24 cellular contexts compared by ENCODE assay signal in genomic region chr2:55936351-55936750, GRCh38. TPM values are rescaled to one million over a fixed set of nuclear protein-coding genes. Genes with fewer than 3 reads are reported as not detected.
A peak's percentile ranks its signal among the peaks of the same experiment; 100 is the strongest.
DNase-seq lines count a peak whose midpoint lies in the region; ATAC-seq, FAIRE-seq and TF ChIP-seq lines count a peak whose summit lies in the region.
"Had no signal": no experiment of that assay in that cellular context is flagged by ENCODE, and none has a peak within 500 bp of the region (broad histone marks: within the 10 kb centered on the region; RNA-seq: fewer than 3 reads in every experiment).

No MANE protein-coding gene starts in this region.

- TF ChIP-seq CTCF in IMR-90 (conservative IDR thresholded peaks at IDR 0.05; ENCODE audit: low read depth, low read length) (no peak), endothelial cell of umbilical vein (IDR thresholded peaks at IDR 0.05; ENCODE audit: extremely low read depth in 1 of 2, insufficient read depth in 1 of 2, low read depth in 1 of 2, low read length in 2 of 2) (no peak), kidney (IDR thresholded peaks at IDR 0.05; ENCODE audit: borderline replicate concordance, extremely low read depth, insufficient read depth) (no peak)

- H3K79me2 ChIP-seq in endothelial cell of umbilical vein (ENCODE audit: control insufficient read depth, insufficient read depth, low read length), result no peaks in the 10 kb centered on the region

- H4K8ac ChIP-seq in IMR-90 (ENCODE audit: low read depth in 2 of 2, low read length in 2 of 2), result no peak overlapping the region

- H2AFZ ChIP-seq in IMR-90 (replicated peaks; ENCODE audit: low read length, poor library complexity) (no peak overlapping the region), endothelial cell of umbilical vein (ENCODE audit: low read depth, low read length) (no peak overlapping the region)

- FAIRE-seq in endothelial cell of umbilical vein (lab: Jason Lieb, UNC) (no peak), kidney (lab: Jason Lieb, UNC) (peak; percentile 29)
- FAIRE-seq: A204.1, G401.6, GM12891, GM19239, H1, HepG2 had no signal

- H3K18ac ChIP-seq in IMR-90 (ENCODE audit: low read depth, low read length), result no peak overlapping the region

- H3K27ac ChIP-seq in IMR-90 (ENCODE audit: insufficient read depth, low read length) (no peak overlapping the region), endothelial cell of umbilical vein (ENCODE audit: insufficient read depth, low read depth, low read length) (no peak overlapping the region), kidney (ENCODE audit: low read depth in 2 of 2, low read length in 2 of 2) (no peak overlapping the region)

- no peaks in the 10 kb centered on the region for H3K9me1 ChIP-seq in IMR-90 (ENCODE audit: insufficient read depth, low read length)
- H3K9me1 ChIP-seq in endothelial cell of umbilical vein (replicated peaks; ENCODE audit: control insufficient read depth, extremely low read depth, insufficient read depth, low read length), result no peaks in the 10 kb centered on the region

- H3K27me3 Mint-ChIP-seq in stimulated activated memory B cell treated with anti-CD40 and anti-IgM and Interleukin-4, amounts not matched to agents 10 μg/mL and 1 μg/mL and 100 μg/mL, for 72 hours, result peaks cover 27% of the 10 kb centered on the region

- H4K5ac ChIP-seq in IMR-90 (ENCODE audit: low read depth, low read length), result no peak overlapping the region

- ATAC-seq in IMR-90 (ENCODE audit: low read depth) (no peak), GM21390 (IDR thresholded peaks at IDR 0.05; ENCODE audit: unreplicated experiment) (no peak)
- no peak for ATAC-seq in stimulated activated memory B cell treated with anti-CD40 and anti-IgM and Interleukin-4, amounts not matched to agents 10 μg/mL and 1 μg/mL and 100 μg/mL, for 72 hours
- ATAC-seq: HepG2 had no signal

- H4K20me1 ChIP-seq in IMR-90 (ENCODE audit: insufficient read depth, low read length) (no peaks in the 10 kb centered on the region), endothelial cell of umbilical vein (replicated peaks; ENCODE audit: control insufficient read depth, extremely low read depth, insufficient read depth, low read length) (no peaks in the 10 kb centered on the region)

- intact Hi-C loops in IMR-90 (cut with micrococcal nuclease), result no loop called here
- intact Hi-C loops in endothelial cell of umbilical vein (cut with micrococcal nuclease), result no loop called here
- intact Hi-C loops in kidney (cut with DNase I), result no loop called here

- H3K56ac ChIP-seq in IMR-90 (ENCODE audit: extremely low read depth, insufficient read depth, low read length), result no peak overlapping the region

- no peak overlapping the region for H3K9ac ChIP-seq in IMR-90 (ENCODE audit: low read depth, low read length)
- H3K9ac ChIP-seq in endothelial cell of umbilical vein (replicated peaks; ENCODE audit: extremely low read depth, insufficient read depth, low read length), result no peak overlapping the region
- H3K9ac ChIP-seq in kidney (ENCODE audit: low read length in 2 of 2), result no peak overlapping the region

- no peaks in the 10 kb centered on the region for H3K36me3 Mint-ChIP-seq in stimulated activated memory B cell treated with anti-CD40 and anti-IgM and Interleukin-4, amounts not matched to agents 10 μg/mL and 1 μg/mL and 100 μg/mL, for 72 hours
- H3K36me3 Mint-ChIP-seq: CD4-positive, CD25-positive, alpha-beta regulatory T cell; CD8-positive, alpha-beta memory T cell had no signal

- CTCF ChIA-PET in IMR-90 (lab: Yijun Ruan, JAX), result no interaction called here
- CTCF ChIA-PET in endothelial cell of umbilical vein (lab: Charles Lee), result interaction anchor here (1.0 to 1.1 kb wide), 2 partner anchors 14 to 18 kb away, joined by 3 read pairs; no protein-coding TSS in a partner anchor

- no peak overlapping the region for H2AK5ac ChIP-seq in IMR-90 (ENCODE audit: low read depth, low read length)

- no peak overlapping the region for H2BK20ac ChIP-seq in IMR-90 (ENCODE audit: low read depth, low read length)

- BruUV-seq in IMR-90 (replicated peaks; lab: Mats Ljungman, UMichigan) (no TSS peak), endothelial cell of umbilical vein (replicated peaks; lab: Mats Ljungman, UMichigan) (no TSS peak)

- H3K4ac ChIP-seq in IMR-90 (ENCODE audit: low read depth, low read length), result no peak overlapping the region

- TF ChIP-seq RAD21 in IMR-90 (IDR thresholded peaks at IDR 0.05; ENCODE audit: low read length), result no peak

- no peaks in the 10 kb centered on the region for H3K79me1 ChIP-seq in IMR-90 (ENCODE audit: low read depth in 1 of 2, low read length in 2 of 2)

- H3K36me3 ChIP-seq in IMR-90 (ENCODE audit: control insufficient read depth, insufficient read depth, low read length) (no peaks in the 10 kb centered on the region), endothelial cell of umbilical vein (ENCODE audit: control insufficient read depth in 2 of 2, extremely low read depth in 1 of 2, insufficient read depth in 2 of 2, low read length in 2 of 2) (no peaks in the 10 kb centered on the region), kidney (ENCODE audit: control insufficient read depth in 1 of 2, insufficient read depth in 2 of 2, low read length in 2 of 2) (no peaks in the 10 kb centered on the region)
- H3K36me3 ChIP-seq: BE2C had no signal

- H3K27ac Mint-ChIP-seq in stimulated activated memory B cell treated with anti-CD40 and anti-IgM and Interleukin-4, amounts not matched to agents 10 μg/mL and 1 μg/mL and 100 μg/mL, for 72 hours, result no peak overlapping the region
- H3K27ac Mint-ChIP-seq: CD4-positive, CD25-positive, alpha-beta regulatory T cell; CD8-positive, alpha-beta memory T cell; H9 had no signal

- no peak overlapping the region for H2AK9ac ChIP-seq in IMR-90 (replicated peaks; ENCODE audit: low read depth, low read length, poor library complexity)

- in situ Hi-C loops in IMR-90 (cut with MboI; ENCODE audit: low sequenced_read_pairs), result no loop called here

- no peaks in the 10 kb centered on the region for H3K9me3 ChIP-seq in IMR-90 (ENCODE audit: control insufficient read depth, insufficient read depth, low read length)
- no peaks in the 10 kb centered on the region for H3K9me3 ChIP-seq in endothelial cell of umbilical vein (replicated peaks; ENCODE audit: control insufficient read depth, insufficient read depth, low read length)
- H3K9me3 ChIP-seq in kidney (ENCODE audit: control insufficient read depth in 1 of 2, low read length in 2 of 2), result no peaks in the 10 kb centered on the region
- H3K9me3 ChIP-seq: BE2C had no signal

- H3K9me3 Mint-ChIP-seq in stimulated activated memory B cell treated with anti-CD40 and anti-IgM and Interleukin-4, amounts not matched to agents 10 μg/mL and 1 μg/mL and 100 μg/mL, for 72 hours, result peaks cover 6% of the 10 kb centered on the region
- H3K9me3 Mint-ChIP-seq: H9 had no signal

- H3K27me3 ChIP-seq in IMR-90 (ENCODE audit: control insufficient read depth, insufficient read depth, low read length), result no peaks in the 10 kb centered on the region; the same call in 1 of the 2 replicates
- H3K27me3 ChIP-seq in endothelial cell of umbilical vein (ENCODE audit: control insufficient read depth in 2 of 2, insufficient read depth in 2 of 2, low read length in 2 of 2), result no peaks in the 10 kb centered on the region
- H3K27me3 ChIP-seq: BE2C had no signal

- no peak overlapping the region for H3K14ac ChIP-seq in IMR-90 (replicated peaks; ENCODE audit: low read depth, low read length)

- dilution Hi-C loops in IMR-90 (cut with HindIII; ENCODE audit: low sequenced_read_pairs, unreplicated experiment) (no loop called here), endothelial cell of umbilical vein (cut with MboI; ENCODE audit: extremely low pct_ligation_motif_present, low sequenced_read_pairs) (no loop called here)

- no peak overlapping the region for H2BK5ac ChIP-seq in IMR-90 (ENCODE audit: low read depth, low read length, poor library complexity, severe bottlenecking)

- no peak overlapping the region for H4K91ac ChIP-seq in IMR-90 (ENCODE audit: insufficient read depth, low read depth, low read length)

- H2BK120ac ChIP-seq in IMR-90 (ENCODE audit: low read depth, low read length), result no peak overlapping the region

- DNase-seq in IMR-90 (peak; percentile 73), endothelial cell of umbilical vein (ENCODE audit: low read depth, low spot score) (no peak), kidney (no peak), cerebellar nuclear complex (lab: John Stamatoyannopoulos, UW) (no peak), middle frontal gyrus (ENCODE audit: extremely low spot score, low spot score) (no peak)
- DNase-seq: ACHN; BE2C; C1 segment of cervical spinal cord; CD4-positive, CD25-positive, alpha-beta regulatory T cell; CD8-positive, alpha-beta memory T cell; COR-L47; DMS 273 treated with DMSO at 0.1 percent for 48 hours; DMS53; DND-41; EL; H9 had no signal

- H3K4me2 ChIP-seq in IMR-90 (ENCODE audit: low read depth, low read length), result no peak overlapping the region
- no peak overlapping the region for H3K4me2 ChIP-seq in endothelial cell of umbilical vein (ENCODE audit: insufficient read depth, low read length)

- no peak overlapping the region for H3K4me3 Mint-ChIP-seq in stimulated activated memory B cell treated with anti-CD40 and anti-IgM and Interleukin-4, amounts not matched to agents 10 μg/mL and 1 μg/mL and 100 μg/mL, for 72 hours
- H3K4me3 Mint-ChIP-seq: CD4-positive, CD25-positive, alpha-beta regulatory T cell; CD8-positive, alpha-beta memory T cell; H9 had no signal

- POLR2A ChIA-PET in IMR-90 (lab: Charles Lee; ENCODE audit: unreplicated experiment) (no interaction called here), endothelial cell of umbilical vein (lab: Charles Lee) (no interaction called here)

- peaks cover 6% of the 10 kb centered on the region for H3K4me1 Mint-ChIP-seq in stimulated activated memory B cell treated with anti-CD40 and anti-IgM and Interleukin-4, amounts not matched to agents 10 μg/mL and 1 μg/mL and 100 μg/mL, for 72 hours
- H3K4me1 Mint-ChIP-seq: CD4-positive, CD25-positive, alpha-beta regulatory T cell; CD8-positive, alpha-beta memory T cell; H9 had no signal

- TF ChIP-seq POLR2A in IMR-90 (IDR thresholded peaks at IDR 0.05; ENCODE audit: low read depth, low read length) (no peak), endothelial cell of umbilical vein (IDR thresholded peaks at IDR 0.05; ENCODE audit: low read depth, low read length) (no peak)

- H3K23ac ChIP-seq in IMR-90 (ENCODE audit: low read depth, low read length), result no peak overlapping the region

- no peak overlapping the region for H2BK15ac ChIP-seq in IMR-90 (ENCODE audit: low read depth, low read length)

- no peak overlapping the region for H3K4me3 ChIP-seq in IMR-90 (ENCODE audit: insufficient read depth, low read depth, low read length)
- H3K4me3 ChIP-seq in endothelial cell of umbilical vein (replicated peaks in 1 of 3; ENCODE audit: insufficient read depth in 1 of 3, low read depth in 1 of 3, low read length in 3 of 3), result no peak overlapping the region
- no peak overlapping the region for H3K4me3 ChIP-seq in kidney (ENCODE audit: low read length in 2 of 2)

- H3K4me1 ChIP-seq in IMR-90 (ENCODE audit: control insufficient read depth, insufficient read depth, low read length), result no peaks in the 10 kb centered on the region
- no peaks in the 10 kb centered on the region for H3K4me1 ChIP-seq in endothelial cell of umbilical vein (ENCODE audit: control insufficient read depth, extremely low read depth, insufficient read depth, low read length)
- H3K4me1 ChIP-seq in kidney (ENCODE audit: control insufficient read depth in 1 of 2, insufficient read depth in 1 of 2, low read depth in 1 of 2, low read length in 2 of 2), result no peaks in the 10 kb centered on the region
- H3K4me1 ChIP-seq: BE2C had no signal

- WGBS in IMR-90 (ENCODE audit: extremely low coverage in 2 of 2, insufficient read length in 1 of 2), 2 experiments, result no CpG with 5 or more reads among the region's 3 CpGs

RNA-seq across cellular contexts. Expression of gene EFEMP1, which starts 12.8 kb away (rescaled TPM):
- 164 and 214 TPM in 2 replicates for total RNA-seq in IMR-90 (2012; rRNA removed)
- polyA plus RNA-seq in IMR-90 (2012; rRNA removed), result 198 and 219 TPM in 2 replicates
- 314 and 322 TPM in 2 replicates for polyA plus RNA-seq in IMR-90 (2012; cell fraction: cytosol; rRNA removed)
- polyA plus RNA-seq in IMR-90 (2012; cell fraction: nucleus; rRNA removed; ENCODE audit: low replicate concordance), result 132 and 323 TPM in 2 replicates
- 2,354 and 2,981 TPM in 2 replicates for total RNA-seq in endothelial cell of umbilical vein
- polyA plus RNA-seq in endothelial cell of umbilical vein, result 10,356 and 11,813 TPM in 2 replicates
- polyA plus RNA-seq in endothelial cell of umbilical vein (2011; cell fraction: cytosol; rRNA removed), result 7,787 and 8,501 TPM in 2 replicates
- polyA plus RNA-seq in endothelial cell of umbilical vein (2011; cell fraction: nucleus; rRNA removed), result 6,181 and 7,713 TPM in 2 replicates
- polyA plus RNA-seq in endothelial cell of umbilical vein (2012), result 2,631 and 3,819 TPM in 2 replicates
- polyA minus RNA-seq in endothelial cell of umbilical vein, result 9,211 and 9,669 TPM in 2 replicates
- polyA minus RNA-seq in endothelial cell of umbilical vein (2011; cell fraction: cytosol; rRNA and poly(A)+ RNA removed), result 38.8 TPM
- 5,639 and 5,640 TPM in 2 replicates for polyA minus RNA-seq in endothelial cell of umbilical vein (2011; cell fraction: nucleus; rRNA and poly(A)+ RNA removed)
- total RNA-seq in kidney, result 171 TPM
- polyA plus RNA-seq in kidney (ENCODE audit: insufficient read depth, low read depth, low replicate concordance), result 68.4 TPM
- total RNA-seq: CD4-positive, CD25-positive, alpha-beta regulatory T cell; CD8-positive, alpha-beta memory T cell; HepG2 had no signal
- polyA plus RNA-seq: CD4-positive, CD25-positive, alpha-beta regulatory T cell; CD8-positive, alpha-beta memory T cell; HepG2 had no signal

Comparison
In these comparisons a context has a peak if more than half of its experiments do, and no peak if none do; other contexts are left out.
1. RNA of gene EFEMP1, which starts 12.8 kb away (total RNA-seq): 2,354 to 2,981 TPM in endothelial cell of umbilical vein; 164 to 214 TPM in IMR-90 and 171 TPM in kidney (single experiment); every median in the first group is over 10 times any median in the second.